8 cellular contexts compared by ENCODE assay signal in the genomic region with DNA sequence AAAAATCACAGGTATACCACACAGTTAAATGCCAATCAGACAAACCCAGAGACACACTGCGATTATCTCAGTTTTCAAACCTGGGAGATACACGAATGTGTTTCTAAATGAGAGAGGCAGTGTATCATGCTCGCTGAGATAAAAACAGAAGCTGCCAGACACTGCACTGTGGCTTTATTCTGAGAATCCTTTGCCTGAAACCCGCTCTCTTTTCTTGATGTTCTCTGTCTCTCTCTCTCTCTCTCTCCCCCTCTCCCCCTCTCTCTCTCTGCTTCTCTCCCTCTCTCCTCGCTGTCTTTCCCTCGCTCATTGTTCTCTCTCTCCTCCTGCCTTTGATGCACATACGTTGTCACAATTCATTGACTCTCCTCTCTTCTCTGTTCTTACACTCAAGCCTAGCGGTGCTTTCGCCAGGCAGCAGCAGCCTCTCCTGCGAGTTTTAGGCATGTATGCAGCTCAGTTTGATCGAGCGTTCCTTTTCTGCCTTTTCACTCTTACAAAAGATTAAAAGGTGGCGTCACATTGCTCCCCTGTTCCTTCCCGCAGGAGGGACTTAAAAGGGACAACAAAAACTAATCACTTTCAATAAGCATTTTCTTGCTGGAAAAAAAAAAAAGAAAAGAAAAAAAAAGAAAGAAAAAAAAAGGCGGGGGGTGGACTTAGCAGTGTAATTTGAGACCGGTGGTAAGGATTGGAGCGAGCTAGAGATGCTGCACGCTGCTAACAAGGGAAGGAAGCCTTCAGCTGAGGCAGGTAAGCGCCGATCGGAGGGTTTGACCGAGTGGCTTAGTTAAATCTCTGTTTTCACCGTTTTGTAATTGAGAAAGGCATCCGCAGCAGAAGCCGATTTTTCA.
A peak's percentile ranks its signal among the peaks of the same experiment; 100 is the strongest.
DNase-seq lines count a peak whose midpoint lies in the region; ATAC-seq and TF ChIP-seq lines count a peak whose summit lies in the region.

No MANE protein-coding gene starts in this region.

- H3K4me1 Mint-ChIP-seq in H9, result peaks cover 74 to 79% of the 10 kb centered on the region in 2 experiments

- H3K27me3 Mint-ChIP-seq in H9 (ENCODE audit: low read depth), result peaks cover 18% of the 10 kb centered on the region

- H3K4ac ChIP-seq in H9 (ENCODE audit: low read depth, low read length), result no peak overlapping the region

- H2BK120ac ChIP-seq in H9 (ENCODE audit: low read depth, low read length, poor library complexity, severe bottlenecking), result no peak overlapping the region

- no peak overlapping the region for H3K23ac ChIP-seq in H9 (ENCODE audit: insufficient read length, low read depth, low read length)

- no peaks in the 10 kb centered on the region for H3K36me3 ChIP-seq in RWPE2 (ENCODE audit: low read depth)
- no peaks in the 10 kb centered on the region for H3K36me3 ChIP-seq in sigmoid colon

- H3K4me3 ChIP-seq in RWPE2 (ENCODE audit: severe bottlenecking) (peak overlapping the region; percentile 20), sigmoid colon (peak overlapping the region; percentile 21 to 42 (median 34))

- peak overlapping the region; percentile 37 for H4K8ac ChIP-seq in H9 (replicated peaks; ENCODE audit: insufficient read length, low read depth, low read length)

- peaks cover 14% of the 10 kb centered on the region; the same call in 1 of the 2 replicates for H3K4me1 ChIP-seq in H9 (ENCODE audit: insufficient read depth, low read length)
- H3K4me1 ChIP-seq in RWPE2 (ENCODE audit: insufficient read depth, poor library complexity, severe bottlenecking), result peaks cover 10% of the 10 kb centered on the region
- H3K4me1 ChIP-seq in sigmoid colon, result peaks cover 0 to 13% (median 6%) of the 10 kb centered on the region in 4 donors

- no CpG with 5 or more reads among the region's 25 CpGs for WGBS in H9 (ENCODE audit: extremely low coverage, insufficient read length, low lambda C conversion rate)
- WGBS in sigmoid colon, 2 donors, result 4 to 5% methylated on average over 25 of the region's 25 CpGs

- no peak overlapping the region for H3K14ac ChIP-seq in H9 (ENCODE audit: insufficient read depth, low read length)

- peak overlapping the region; percentile 76 for H3K27ac ChIP-seq in H9 (ENCODE audit: insufficient read length, low read depth, low read length)
- H3K27ac ChIP-seq in RWPE2 (ENCODE audit: poor library complexity, severe bottlenecking), result no peak overlapping the region
- H3K27ac ChIP-seq in sigmoid colon, result peak overlapping the region in 2 of 4 donors; percentile 48 to 60

- H2BK15ac ChIP-seq in H9 (ENCODE audit: low read depth, low read length), result no peak overlapping the region

- H2BK20ac ChIP-seq in H9 (ENCODE audit: low read depth, low read length, poor library complexity, severe bottlenecking), result no peak overlapping the region

- H3K18ac ChIP-seq in H9 (ENCODE audit: insufficient read length, low read depth, low read length), result peak overlapping the region; percentile 77

- H3K23me2 ChIP-seq in H9 (ENCODE audit: insufficient read length, low read depth, low read length, poor library complexity, severe bottlenecking), result peaks cover 6% of the 10 kb centered on the region

- H3K4me3 Mint-ChIP-seq in H9, result peak overlapping the region; percentile 58 to 78

- no peak overlapping the region for H2BK12ac ChIP-seq in H9 (ENCODE audit: insufficient read length, low read depth, low read length)

- peak overlapping the region; percentile 53 for H2AFZ ChIP-seq in H9 (ENCODE audit: low read length)

- H2BK5ac ChIP-seq in H9 (ENCODE audit: insufficient read length, low read length), result no peak overlapping the region

- H3T11ph ChIP-seq in H9 (ENCODE audit: low read length), result peak overlapping the region; percentile 59

- H3K9ac ChIP-seq in H9 (ENCODE audit: extremely low read depth, insufficient read length, low read length), result peak overlapping the region; percentile 21

- peaks cover 0 to 3% of the 10 kb centered on the region in 2 experiments; a peak in 1 of 5 replicates for H3K9me3 Mint-ChIP-seq in H9

- H3K79me2 ChIP-seq in H9 (ENCODE audit: insufficient read depth, low read length), result no peaks in the 10 kb centered on the region

- DNase-seq in H9 (peak; percentile 85), RWPE2 (ENCODE audit: low spot score) (no peak), left ventricle myocardium superior (no peak), sigmoid colon (no peak), dedifferentiated amniotic fluid mesenchymal stem cell (ENCODE audit: extremely low spot score) (no peak), ureter (ENCODE audit: low spot score) (no peak)
- no peak for DNase-seq in stimulated activated CD4-positive, alpha-beta T cell treated with anti-CD3 and anti-CD28 coated beads, Interleukin-1b, Interleukin-23, amount 100 ng/mL, for 48 hours

- H3K27ac Mint-ChIP-seq in H9, result peak overlapping the region; percentile 46 to 97 (median 82)

- H4K5ac ChIP-seq in H9 (ENCODE audit: insufficient read length, low read depth, low read length), result no peak overlapping the region

- intact Hi-C loops in left ventricle myocardium superior (cut with micrococcal nuclease), result no loop called here
- intact Hi-C loops in sigmoid colon (cut with DNase I), result no loop called here

- H3K9me3 ChIP-seq in H9 (ENCODE audit: control insufficient read depth, low read depth, low read length), result no peaks in the 10 kb centered on the region
- no peaks in the 10 kb centered on the region for H3K9me3 ChIP-seq in RWPE2 (ENCODE audit: severe bottlenecking)
- no peaks in the 10 kb centered on the region for H3K9me3 ChIP-seq in sigmoid colon

- peak overlapping the region; percentile 95 for H3K4me2 ChIP-seq in H9 (ENCODE audit: insufficient read depth, insufficient read length, low read length)

- peak; percentile 96 for ATAC-seq in RWPE2 (ENCODE audit: low read depth)
- ATAC-seq in left ventricle myocardium superior, result peak; percentile 51
- no peak for ATAC-seq in GM18517 (IDR thresholded peaks at IDR 0.05; ENCODE audit: unreplicated experiment)

- TF ChIP-seq POLR2A in sigmoid colon (IDR thresholded peaks at IDR 0.05), result no peak

- H4K91ac ChIP-seq in H9 (ENCODE audit: insufficient read length, low read depth, low read length), result no peak overlapping the region

- TF ChIP-seq CTCF in H9 (conservative IDR thresholded peaks at IDR 0.05) (no peak; the same call in 2 of the 3 replicates), RWPE2 (IDR thresholded peaks at IDR 0.05; ENCODE audit: poor library complexity, severe bottlenecking) (no peak), sigmoid colon (IDR thresholded peaks at IDR 0.05) (no peak)

- H4K20me1 ChIP-seq in H9 (ENCODE audit: control insufficient read depth, insufficient read depth, insufficient read length), result no peaks in the 10 kb centered on the region

- no peak overlapping the region for H2AK5ac ChIP-seq in H9 (ENCODE audit: insufficient read length, low read length)

- no peaks in the 10 kb centered on the region; the same call in 1 of the 2 replicates for H3K27me3 ChIP-seq in H9 (ENCODE audit: insufficient read depth, low read length)
- H3K27me3 ChIP-seq in RWPE2 (ENCODE audit: insufficient read depth, poor library complexity, severe bottlenecking), result peaks cover 28% of the 10 kb centered on the region
- peaks cover 0 to 18% (median 0%) of the 10 kb centered on the region in 3 donors for H3K27me3 ChIP-seq in sigmoid colon

- no peak overlapping the region for H3K56ac ChIP-seq in H9 (ENCODE audit: insufficient read length, low read depth, low read length)

- TF ChIP-seq EP300 in sigmoid colon (IDR thresholded peaks at IDR 0.05), result no peak

- no peaks in the 10 kb centered on the region for H3K36me3 Mint-ChIP-seq in H9 (ENCODE audit: insufficient read depth in 1 of 3, low read depth in 3 of 3)

- H3K79me1 ChIP-seq in H9 (ENCODE audit: insufficient read depth, low read depth, low read length, poor library complexity, severe bottlenecking), result no peaks in the 10 kb centered on the region
